In the genomic region with DNA sequence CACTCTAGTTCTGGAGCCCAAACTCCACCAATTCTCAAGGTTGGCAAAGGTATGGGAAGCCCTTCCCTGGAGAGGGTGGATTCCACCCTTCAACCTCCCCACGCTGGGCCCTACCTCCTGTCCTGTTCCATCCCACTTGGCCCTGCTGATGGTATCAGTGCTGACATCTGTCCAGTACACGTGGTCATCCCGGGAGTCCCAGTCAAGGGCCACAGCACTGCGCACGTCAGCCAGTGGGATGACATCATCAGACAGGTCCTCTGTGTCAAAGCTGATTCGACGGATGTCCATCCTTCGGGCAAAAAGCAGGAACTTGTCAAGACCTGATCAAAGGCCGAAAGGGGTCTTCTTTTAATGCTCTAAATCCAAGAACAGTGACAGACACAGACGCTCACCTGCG, we compare ENCODE assay signal across 1 cellular context.
A peak's percentile ranks its signal among the peaks of the same experiment; 100 is the strongest.
TF ChIP-seq lines count a peak whose summit lies in the region.

No MANE protein-coding gene starts in this region.

TF ChIP-seq in K562, 482 proteins besides CTCF, POLR2A, EP300 and RAD21 (continued from another document and continues in another):
- TF ChIP-seq, protein P1, sequence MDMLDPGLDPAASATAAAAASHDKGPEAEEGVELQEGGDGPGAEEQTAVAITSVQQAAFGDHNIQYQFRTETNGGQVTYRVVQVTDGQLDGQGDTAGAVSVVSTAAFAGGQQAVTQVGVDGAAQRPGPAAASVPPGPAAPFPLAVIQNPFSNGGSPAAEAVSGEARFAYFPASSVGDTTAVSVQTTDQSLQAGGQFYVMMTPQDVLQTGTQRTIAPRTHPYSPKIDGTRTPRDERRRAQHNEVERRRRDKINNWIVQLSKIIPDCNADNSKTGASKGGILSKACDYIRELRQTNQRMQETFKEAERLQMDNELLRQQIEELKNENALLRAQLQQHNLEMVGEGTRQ (CRISPR knock-in tag; IDR thresholded peaks at IDR 0.05) = peak; percentile 45
- TF ChIP-seq ZNF41 (CRISPR knock-in tag; conservative IDR thresholded peaks at IDR 0.05) (no peak), HNRNPH1 (optimal IDR thresholded peaks at IDR 0.05; ENCODE audit: low read depth, low read length) (no peak), PYGO2 (tag; IDR thresholded peaks at IDR 0.05) (no peak), TSC22D4 (tag; IDR thresholded peaks at IDR 0.05) (no peak), DMBX1 (CRISPR knock-in tag; IDR thresholded peaks at IDR 0.05; ENCODE audit: borderline replicate concordance) (no peak), EGR1 (conservative IDR thresholded peaks at IDR 0.05) (no peak), BHLHE40 (IDR thresholded peaks at IDR 0.05; ENCODE audit: low read length) (peak; percentile 78), ESRRB (CRISPR knock-in tag; IDR thresholded peaks at IDR 0.05; ENCODE audit: borderline replicate concordance) (no peak), PRMT5 (CRISPR knock-in tag; IDR thresholded peaks at IDR 0.05) (no peak), ZNF354B (CRISPR knock-in tag; IDR thresholded peaks at IDR 0.05) (no peak), ZNF431 (CRISPR knock-in tag; IDR thresholded peaks at IDR 0.05) (no peak), U2AF2 (optimal IDR thresholded peaks at IDR 0.05; ENCODE audit: low read depth, low read length) (no peak), XRCC4 (IDR thresholded peaks at IDR 0.05; ENCODE audit: extremely low read depth, insufficient read depth, insufficient read length) (no peak), ZBTB17 (CRISPR knock-in tag; IDR thresholded peaks at IDR 0.05) (no peak), SMC3 (conservative IDR thresholded peaks at IDR 0.05; ENCODE audit: insufficient read depth, low read depth, low read length) (no peak), SIN3B (IDR thresholded peaks at IDR 0.05; ENCODE audit: low read depth) (no peak), NFIC (IDR thresholded peaks at IDR 0.05) (no peak), ZNF175 (CRISPR knock-in tag; IDR thresholded peaks at IDR 0.05; ENCODE audit: low read depth) (no peak), RBM15 (IDR thresholded peaks at IDR 0.05; ENCODE audit: insufficient read depth, low read length) (no peak), SNIP1 (IDR thresholded peaks at IDR 0.05; ENCODE audit: low read depth) (no peak), POLR2G (IDR thresholded peaks at IDR 0.05; ENCODE audit: low read depth, low read length) (no peak), ZFP36 (IDR thresholded peaks at IDR 0.05; ENCODE audit: low read depth, low read length, partially characterized antibody) (no peak), TAF15 (IDR thresholded peaks at IDR 0.05; ENCODE audit: low read depth, low read length) (no peak), KHSRP (IDR thresholded peaks at IDR 0.05) (no peak), SAFB2 (IDR thresholded peaks at IDR 0.05; ENCODE audit: borderline replicate concordance, low read depth, low read length, severe bottlenecking) (no peak), ADNP (tag; IDR thresholded peaks at IDR 0.05) (no peak), L3MBTL2 (IDR thresholded peaks at IDR 0.05) (peak; percentile 90), PTBP1 (IDR thresholded peaks at IDR 0.05; ENCODE audit: low read depth, low read length) (no peak), ZNF140 (CRISPR knock-in tag; IDR thresholded peaks at IDR 0.05) (no peak), NR2C1 (IDR thresholded peaks at IDR 0.05) (no peak; the same call in 1 of the 2 replicates), NR2C1 (tag; IDR thresholded peaks at IDR 0.05) (peak; percentile 23; the same call in 1 of the 2 replicates), SMAD1 (IDR thresholded peaks at IDR 0.05; ENCODE audit: low read depth, low read length, partially characterized antibody) (no peak), CBX3 (IDR thresholded peaks at IDR 0.05; ENCODE audit: borderline replicate concordance in 1 of 2, low read length in 2 of 2) (0 out of 3 replicates have a peak, but pooled peaks of 1 of the 2 experiments have one; percentile 7), DPF2 (IDR thresholded peaks at IDR 0.05) (peak; percentile 12; the same call in 1 of the 2 replicates), SRSF3 (IDR thresholded peaks at IDR 0.05; ENCODE audit: insufficient read depth, low read length) (no peak), TRIM24 (IDR thresholded peaks at IDR 0.05) (no peak), MAFG (tag; conservative IDR thresholded peaks at IDR 0.05) (no peak), HDAC3 (IDR thresholded peaks at IDR 0.05; ENCODE audit: borderline replicate concordance, partially characterized antibody) (no peak), ZNF324 (CRISPR knock-in tag; IDR thresholded peaks at IDR 0.05) (no peak), NUFIP1 (IDR thresholded peaks at IDR 0.05; ENCODE audit: partially characterized antibody) (no peak)
- TF ChIP-seq, protein P2, sequence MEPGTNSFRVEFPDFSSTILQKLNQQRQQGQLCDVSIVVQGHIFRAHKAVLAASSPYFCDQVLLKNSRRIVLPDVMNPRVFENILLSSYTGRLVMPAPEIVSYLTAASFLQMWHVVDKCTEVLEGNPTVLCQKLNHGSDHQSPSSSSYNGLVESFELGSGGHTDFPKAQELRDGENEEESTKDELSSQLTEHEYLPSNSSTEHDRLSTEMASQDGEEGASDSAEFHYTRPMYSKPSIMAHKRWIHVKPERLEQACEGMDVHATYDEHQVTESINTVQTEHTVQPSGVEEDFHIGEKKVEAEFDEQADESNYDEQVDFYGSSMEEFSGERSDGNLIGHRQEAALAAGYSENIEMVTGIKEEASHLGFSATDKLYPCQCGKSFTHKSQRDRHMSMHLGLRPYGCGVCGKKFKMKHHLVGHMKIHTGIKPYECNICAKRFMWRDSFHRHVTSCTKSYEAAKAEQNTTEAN (CRISPR knock-in tag; IDR thresholded peaks at IDR 0.05) = no peak
- TF ChIP-seq, protein P3, sequence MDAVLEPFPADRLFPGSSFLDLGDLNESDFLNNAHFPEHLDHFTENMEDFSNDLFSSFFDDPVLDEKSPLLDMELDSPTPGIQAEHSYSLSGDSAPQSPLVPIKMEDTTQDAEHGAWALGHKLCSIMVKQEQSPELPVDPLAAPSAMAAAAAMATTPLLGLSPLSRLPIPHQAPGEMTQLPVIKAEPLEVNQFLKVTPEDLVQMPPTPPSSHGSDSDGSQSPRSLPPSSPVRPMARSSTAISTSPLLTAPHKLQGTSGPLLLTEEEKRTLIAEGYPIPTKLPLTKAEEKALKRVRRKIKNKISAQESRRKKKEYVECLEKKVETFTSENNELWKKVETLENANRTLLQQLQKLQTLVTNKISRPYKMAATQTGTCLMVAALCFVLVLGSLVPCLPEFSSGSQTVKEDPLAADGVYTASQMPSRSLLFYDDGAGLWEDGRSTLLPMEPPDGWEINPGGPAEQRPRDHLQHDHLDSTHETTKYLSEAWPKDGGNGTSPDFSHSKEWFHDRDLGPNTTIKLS (IDR thresholded peaks at IDR 0.05; ENCODE audit: borderline replicate concordance, low read depth) = 0 out of 2 replicates have a peak, but pooled peaks have one; percentile 42
- TF ChIP-seq, protein P4, sequence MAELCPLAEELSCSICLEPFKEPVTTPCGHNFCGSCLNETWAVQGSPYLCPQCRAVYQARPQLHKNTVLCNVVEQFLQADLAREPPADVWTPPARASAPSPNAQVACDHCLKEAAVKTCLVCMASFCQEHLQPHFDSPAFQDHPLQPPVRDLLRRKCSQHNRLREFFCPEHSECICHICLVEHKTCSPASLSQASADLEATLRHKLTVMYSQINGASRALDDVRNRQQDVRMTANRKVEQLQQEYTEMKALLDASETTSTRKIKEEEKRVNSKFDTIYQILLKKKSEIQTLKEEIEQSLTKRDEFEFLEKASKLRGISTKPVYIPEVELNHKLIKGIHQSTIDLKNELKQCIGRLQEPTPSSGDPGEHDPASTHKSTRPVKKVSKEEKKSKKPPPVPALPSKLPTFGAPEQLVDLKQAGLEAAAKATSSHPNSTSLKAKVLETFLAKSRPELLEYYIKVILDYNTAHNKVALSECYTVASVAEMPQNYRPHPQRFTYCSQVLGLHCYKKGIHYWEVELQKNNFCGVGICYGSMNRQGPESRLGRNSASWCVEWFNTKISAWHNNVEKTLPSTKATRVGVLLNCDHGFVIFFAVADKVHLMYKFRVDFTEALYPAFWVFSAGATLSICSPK (IDR thresholded peaks at IDR 0.05; ENCODE audit: borderline replicate concordance) = no peak
- TF ChIP-seq, protein P5, sequence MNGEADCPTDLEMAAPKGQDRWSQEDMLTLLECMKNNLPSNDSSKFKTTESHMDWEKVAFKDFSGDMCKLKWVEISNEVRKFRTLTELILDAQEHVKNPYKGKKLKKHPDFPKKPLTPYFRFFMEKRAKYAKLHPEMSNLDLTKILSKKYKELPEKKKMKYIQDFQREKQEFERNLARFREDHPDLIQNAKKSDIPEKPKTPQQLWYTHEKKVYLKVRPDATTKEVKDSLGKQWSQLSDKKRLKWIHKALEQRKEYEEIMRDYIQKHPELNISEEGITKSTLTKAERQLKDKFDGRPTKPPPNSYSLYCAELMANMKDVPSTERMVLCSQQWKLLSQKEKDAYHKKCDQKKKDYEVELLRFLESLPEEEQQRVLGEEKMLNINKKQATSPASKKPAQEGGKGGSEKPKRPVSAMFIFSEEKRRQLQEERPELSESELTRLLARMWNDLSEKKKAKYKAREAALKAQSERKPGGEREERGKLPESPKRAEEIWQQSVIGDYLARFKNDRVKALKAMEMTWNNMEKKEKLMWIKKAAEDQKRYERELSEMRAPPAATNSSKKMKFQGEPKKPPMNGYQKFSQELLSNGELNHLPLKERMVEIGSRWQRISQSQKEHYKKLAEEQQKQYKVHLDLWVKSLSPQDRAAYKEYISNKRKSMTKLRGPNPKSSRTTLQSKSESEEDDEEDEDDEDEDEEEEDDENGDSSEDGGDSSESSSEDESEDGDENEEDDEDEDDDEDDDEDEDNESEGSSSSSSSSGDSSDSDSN (IDR thresholded peaks at IDR 0.05; ENCODE audit: borderline replicate concordance in 1 of 2, low read depth in 2 of 2, low read length in 2 of 2) = no peak
- TF ChIP-seq, protein P6, sequence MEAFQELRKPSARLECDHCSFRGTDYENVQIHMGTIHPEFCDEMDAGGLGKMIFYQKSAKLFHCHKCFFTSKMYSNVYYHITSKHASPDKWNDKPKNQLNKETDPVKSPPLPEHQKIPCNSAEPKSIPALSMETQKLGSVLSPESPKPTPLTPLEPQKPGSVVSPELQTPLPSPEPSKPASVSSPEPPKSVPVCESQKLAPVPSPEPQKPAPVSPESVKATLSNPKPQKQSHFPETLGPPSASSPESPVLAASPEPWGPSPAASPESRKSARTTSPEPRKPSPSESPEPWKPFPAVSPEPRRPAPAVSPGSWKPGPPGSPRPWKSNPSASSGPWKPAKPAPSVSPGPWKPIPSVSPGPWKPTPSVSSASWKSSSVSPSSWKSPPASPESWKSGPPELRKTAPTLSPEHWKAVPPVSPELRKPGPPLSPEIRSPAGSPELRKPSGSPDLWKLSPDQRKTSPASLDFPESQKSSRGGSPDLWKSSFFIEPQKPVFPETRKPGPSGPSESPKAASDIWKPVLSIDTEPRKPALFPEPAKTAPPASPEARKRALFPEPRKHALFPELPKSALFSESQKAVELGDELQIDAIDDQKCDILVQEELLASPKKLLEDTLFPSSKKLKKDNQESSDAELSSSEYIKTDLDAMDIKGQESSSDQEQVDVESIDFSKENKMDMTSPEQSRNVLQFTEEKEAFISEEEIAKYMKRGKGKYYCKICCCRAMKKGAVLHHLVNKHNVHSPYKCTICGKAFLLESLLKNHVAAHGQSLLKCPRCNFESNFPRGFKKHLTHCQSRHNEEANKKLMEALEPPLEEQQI (IDR thresholded peaks at IDR 0.05) = no peak
- TF ChIP-seq, protein P7, sequence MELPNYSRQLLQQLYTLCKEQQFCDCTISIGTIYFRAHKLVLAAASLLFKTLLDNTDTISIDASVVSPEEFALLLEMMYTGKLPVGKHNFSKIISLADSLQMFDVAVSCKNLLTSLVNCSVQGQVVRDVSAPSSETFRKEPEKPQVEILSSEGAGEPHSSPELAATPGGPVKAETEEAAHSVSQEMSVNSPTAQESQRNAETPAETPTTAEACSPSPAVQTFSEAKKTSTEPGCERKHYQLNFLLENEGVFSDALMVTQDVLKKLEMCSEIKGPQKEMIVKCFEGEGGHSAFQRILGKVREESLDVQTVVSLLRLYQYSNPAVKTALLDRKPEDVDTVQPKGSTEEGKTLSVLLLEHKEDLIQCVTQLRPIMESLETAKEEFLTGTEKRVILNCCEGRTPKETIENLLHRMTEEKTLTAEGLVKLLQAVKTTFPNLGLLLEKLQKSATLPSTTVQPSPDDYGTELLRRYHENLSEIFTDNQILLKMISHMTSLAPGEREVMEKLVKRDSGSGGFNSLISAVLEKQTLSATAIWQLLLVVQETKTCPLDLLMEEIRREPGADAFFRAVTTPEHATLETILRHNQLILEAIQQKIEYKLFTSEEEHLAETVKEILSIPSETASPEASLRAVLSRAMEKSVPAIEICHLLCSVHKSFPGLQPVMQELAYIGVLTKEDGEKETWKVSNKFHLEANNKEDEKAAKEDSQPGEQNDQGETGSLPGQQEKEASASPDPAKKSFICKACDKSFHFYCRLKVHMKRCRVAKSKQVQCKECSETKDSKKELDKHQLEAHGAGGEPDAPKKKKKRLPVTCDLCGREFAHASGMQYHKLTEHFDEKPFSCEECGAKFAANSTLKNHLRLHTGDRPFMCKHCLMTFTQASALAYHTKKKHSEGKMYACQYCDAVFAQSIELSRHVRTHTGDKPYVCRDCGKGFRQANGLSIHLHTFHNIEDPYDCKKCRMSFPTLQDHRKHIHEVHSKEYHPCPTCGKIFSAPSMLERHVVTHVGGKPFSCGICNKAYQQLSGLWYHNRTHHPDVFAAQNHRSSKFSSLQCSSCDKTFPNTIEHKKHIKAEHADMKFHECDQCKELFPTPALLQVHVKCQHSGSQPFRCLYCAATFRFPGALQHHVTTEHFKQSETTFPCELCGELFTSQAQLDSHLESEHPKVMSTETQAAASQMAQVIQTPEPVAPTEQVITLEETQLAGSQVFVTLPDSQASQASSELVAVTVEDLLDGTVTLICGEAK (IDR thresholded peaks at IDR 0.05) = no peak
- TF ChIP-seq, protein P7 (CRISPR knock-in tag; IDR thresholded peaks at IDR 0.05) = no peak
